8 cellular contexts compared by ENCODE assay signal in genomic region chr11:65779919-65780769, GRCh38. TPM values are rescaled to one million over a fixed set of nuclear protein-coding genes. Genes with fewer than 3 reads are reported as not detected.
DNase-seq lines count a peak whose midpoint lies in the region; ATAC-seq, FAIRE-seq and TF ChIP-seq lines count a peak whose summit lies in the region.

No MANE protein-coding gene starts in this region.

- H3K27me3 ChIP-seq in endothelial cell of umbilical vein (ENCODE audit: control insufficient read depth in 2 of 2, insufficient read depth in 2 of 2, low read length in 2 of 2) = peaks cover 2 to 3% of the 10 kb centered on the region in 2 experiments

- ATAC-seq in GM18868 (IDR thresholded peaks at IDR 0.05; ENCODE audit: unreplicated experiment) (peak; percentile 46), HG03280 (IDR thresholded peaks at IDR 0.05; ENCODE audit: unreplicated experiment) (peak; percentile 55)

- H3K4me2 ChIP-seq in endothelial cell of umbilical vein (ENCODE audit: insufficient read depth, low read length) = peak overlapping the region; percentile 78

- H3K36me3 ChIP-seq in endothelial cell of umbilical vein (ENCODE audit: control insufficient read depth in 2 of 2, extremely low read depth in 1 of 2, insufficient read depth in 2 of 2, low read length in 2 of 2) = peaks cover 12 to 14% of the 10 kb centered on the region in 2 experiments

- no peaks in the 10 kb centered on the region for H3K9me3 ChIP-seq in endothelial cell of umbilical vein (replicated peaks; ENCODE audit: control insufficient read depth, insufficient read depth, low read length)

- no peaks in the 10 kb centered on the region for H3K9me1 ChIP-seq in endothelial cell of umbilical vein (replicated peaks; ENCODE audit: control insufficient read depth, extremely low read depth, insufficient read depth, low read length)

- no peak for TF ChIP-seq POLR2A in endothelial cell of umbilical vein (IDR thresholded peaks at IDR 0.05; ENCODE audit: low read depth, low read length)

- dilution Hi-C loops in endothelial cell of umbilical vein (cut with MboI; ENCODE audit: extremely low pct_ligation_motif_present, low sequenced_read_pairs) = no loop called here

- peak; percentile 78 for FAIRE-seq in endothelial cell of umbilical vein (lab: Jason Lieb, UNC)

- H3K79me2 ChIP-seq in endothelial cell of umbilical vein (ENCODE audit: control insufficient read depth, insufficient read depth, low read length) = peaks cover 24% of the 10 kb centered on the region

- intact Hi-C loops in endothelial cell of umbilical vein (cut with micrococcal nuclease) = loop anchor here (1.0 to 2.0 kb wide), 3 partner anchors 38 to 209 kb away; partner anchors contain the start of gene CFL1

- H3K4me1 ChIP-seq in endothelial cell of umbilical vein (ENCODE audit: control insufficient read depth, extremely low read depth, insufficient read depth, low read length) = peaks cover 5% of the 10 kb centered on the region

- H3K27ac ChIP-seq in endothelial cell of umbilical vein (ENCODE audit: insufficient read depth, low read depth, low read length) = peak overlapping the region; percentile 81

- TF ChIP-seq CTCF in AG09309 (IDR thresholded peaks at IDR 0.05; ENCODE audit: control insufficient read depth, insufficient read depth, low read depth, low read length, missing control alignments) = peak; percentile 86
- TF ChIP-seq CTCF in endothelial cell of umbilical vein (IDR thresholded peaks at IDR 0.05; ENCODE audit: extremely low read depth in 1 of 2, insufficient read depth in 1 of 2, low read depth in 1 of 2, low read length in 2 of 2) = peak; percentile 96 to 99

- BruUV-seq in endothelial cell of umbilical vein (replicated peaks; lab: Mats Ljungman, UMichigan) = TSS peak; percentile 13

- peak overlapping the region; percentile 94 for H2AFZ ChIP-seq in endothelial cell of umbilical vein (ENCODE audit: low read depth, low read length)

- H3K4me3 ChIP-seq in AG09309 (ENCODE audit: control insufficient read depth, low read depth, low read length) (peak overlapping the region; percentile 96), endothelial cell of umbilical vein (replicated peaks in 1 of 3; ENCODE audit: insufficient read depth in 1 of 3, low read depth in 1 of 3, low read length in 3 of 3) (peak overlapping the region; percentile 55 to 74 (median 73))

- CTCF ChIA-PET in endothelial cell of umbilical vein (lab: Charles Lee) = interaction anchor here (0.5 to 4.1 kb wide), 64 partner anchors 9 to 353 kb away, joined by 3 to 109 read pairs (median 5); partner anchors contain the start of genes BANF1, CCDC85B, EFEMP2 and EIF1AD

- H3K9ac ChIP-seq in endothelial cell of umbilical vein (replicated peaks; ENCODE audit: extremely low read depth, insufficient read depth, low read length) = peak overlapping the region; percentile 91

- POLR2A ChIA-PET in endothelial cell of umbilical vein (lab: Charles Lee) = interaction anchor here (0.6 to 1.2 kb wide), 3 partner anchors 59 to 80 kb away, joined by 3 to 5 read pairs (median 4); partner anchors contain the start of genes MUS81 and RNASEH2C

- no peak for DNase-seq in AG09309 (ENCODE audit: low read depth)
- DNase-seq in NOMO-1 treated with dmso at 0.1 percent for 144 hours (lab: John Stamatoyannopoulos, UW; ENCODE audit: unreplicated experiment) = peak; percentile 86
- DNase-seq in activated CD8-positive, alpha-beta memory T cell treated with anti-CD3 and anti-CD28 coated beads, Interleukin-2, amount 50 U/mL, for 4 hours = peak; percentile 72
- peak; percentile 85 for DNase-seq in endothelial cell of umbilical vein (ENCODE audit: low read depth, low spot score)
- peak; percentile 59 for DNase-seq in midbrain (lab: John Stamatoyannopoulos, UW)
- peak; percentile 76 to 78 for DNase-seq in stimulated activated CD8-positive, alpha-beta memory T cell treated with anti-CD3 and anti-CD28 coated beads, Interleukin-15, amount 100 ng/mL, for 48 hours (ENCODE audit: low read depth in 2 of 2)

- no peaks in the 10 kb centered on the region for H4K20me1 ChIP-seq in endothelial cell of umbilical vein (replicated peaks; ENCODE audit: control insufficient read depth, extremely low read depth, insufficient read depth, low read length)

TF ChIP-seq in endothelial cell of umbilical vein, 7 proteins besides CTCF, POLR2A, EP300 and RAD21:
- no peak for TF ChIP-seq JUN (IDR thresholded peaks at IDR 0.05; ENCODE audit: borderline replicate concordance, insufficient read depth, insufficient read length, low read depth)
- no peak for TF ChIP-seq EZH2 (IDR thresholded peaks at IDR 0.05; ENCODE audit: borderline replicate concordance, low read depth, low read length, severe bottlenecking)
- TF ChIP-seq GATA2 (IDR thresholded peaks at IDR 0.05; ENCODE audit: insufficient read depth, insufficient read length, low read depth, low read length) = no peak
- TF ChIP-seq FOS (IDR thresholded peaks at IDR 0.05; ENCODE audit: borderline replicate concordance, insufficient read depth, low read length) = no peak
- peak; percentile 35 for TF ChIP-seq POLR2AphosphoS5 (IDR thresholded peaks at IDR 0.05; ENCODE audit: insufficient read depth, low read depth, low read length)
- no peak for TF ChIP-seq MAX (IDR thresholded peaks at IDR 0.05; ENCODE audit: insufficient read depth, insufficient read length)

RNA-seq across cellular contexts. Expression of gene AP5B1, which starts 0.6 kb away (rescaled TPM):
- total RNA-seq in endothelial cell of umbilical vein = 15.3 and 15.5 TPM in 2 replicates
- 9.2 and 13.0 TPM in 2 replicates for polyA plus RNA-seq in endothelial cell of umbilical vein
- polyA plus RNA-seq in endothelial cell of umbilical vein (2011; cell fraction: cytosol; rRNA removed) = 5.2 and 7.3 TPM in 2 replicates
- polyA plus RNA-seq in endothelial cell of umbilical vein (2011; cell fraction: nucleus; rRNA removed) = 7.8 and 8.5 TPM in 2 replicates
- polyA plus RNA-seq in endothelial cell of umbilical vein (2012) = 7.0 and 9.4 TPM in 2 replicates
- 10.6 and 11.9 TPM in 2 replicates for polyA minus RNA-seq in endothelial cell of umbilical vein
- 22.0 TPM for polyA minus RNA-seq in endothelial cell of umbilical vein (2011; cell fraction: cytosol; rRNA and poly(A)+ RNA removed)
- 7.5 and 7.9 TPM in 2 replicates for polyA minus RNA-seq in endothelial cell of umbilical vein (2011; cell fraction: nucleus; rRNA and poly(A)+ RNA removed)

RNA-seq across cellular contexts. Expression of gene OVOL1, which starts 6.7 kb away (rescaled TPM):
- not detected in 2 replicates for total RNA-seq in endothelial cell of umbilical vein
- not detected in 2 replicates for polyA plus RNA-seq in endothelial cell of umbilical vein
- not detected in 2 replicates for polyA plus RNA-seq in endothelial cell of umbilical vein (2011; cell fraction: cytosol; rRNA removed)
- polyA plus RNA-seq in endothelial cell of umbilical vein (2011; cell fraction: nucleus; rRNA removed) = not detected in 2 replicates
- not detected in 2 replicates for polyA plus RNA-seq in endothelial cell of umbilical vein (2012)
- polyA minus RNA-seq in endothelial cell of umbilical vein = not detected in 2 replicates
- not detected for polyA minus RNA-seq in endothelial cell of umbilical vein (2011; cell fraction: cytosol; rRNA and poly(A)+ RNA removed)
- polyA minus RNA-seq in endothelial cell of umbilical vein (2011; cell fraction: nucleus; rRNA and poly(A)+ RNA removed) = not detected in 2 replicates

RNA-seq across cellular contexts. Expression of gene SNX32, which starts 53.6 kb away (rescaled TPM):
- total RNA-seq in endothelial cell of umbilical vein = 1.0 TPM in 1 of 2 replicates, not detected in the other
- polyA plus RNA-seq in endothelial cell of umbilical vein = 0.19 and 0.29 TPM in 2 replicates
- polyA plus RNA-seq in endothelial cell of umbilical vein (2011; cell fraction: cytosol; rRNA removed) = 0.05 and 0.13 TPM in 2 replicates
- polyA plus RNA-seq in endothelial cell of umbilical vein (2011; cell fraction: nucleus; rRNA removed) = 1.3 and 1.9 TPM in 2 replicates
- 1.6 and 2.5 TPM in 2 replicates for polyA plus RNA-seq in endothelial cell of umbilical vein (2012)
- polyA minus RNA-seq in endothelial cell of umbilical vein = 0.17 and 0.66 TPM in 2 replicates
- not detected for polyA minus RNA-seq in endothelial cell of umbilical vein (2011; cell fraction: cytosol; rRNA and poly(A)+ RNA removed)
- polyA minus RNA-seq in endothelial cell of umbilical vein (2011; cell fraction: nucleus; rRNA and poly(A)+ RNA removed) = 0.14 and 0.67 TPM in 2 replicates

RNA-seq across cellular contexts. Expression of gene RNASEH2C, which starts 59.5 kb away (rescaled TPM):
- total RNA-seq in endothelial cell of umbilical vein = 46.4 and 62.0 TPM in 2 replicates
- 110 and 113 TPM in 2 replicates for polyA plus RNA-seq in endothelial cell of umbilical vein
- 57.1 and 72.8 TPM in 2 replicates for polyA plus RNA-seq in endothelial cell of umbilical vein (2011; cell fraction: cytosol; rRNA removed)
- 51.1 and 56.5 TPM in 2 replicates for polyA plus RNA-seq in endothelial cell of umbilical vein (2011; cell fraction: nucleus; rRNA removed)
- 34.9 and 40.6 TPM in 2 replicates for polyA plus RNA-seq in endothelial cell of umbilical vein (2012)
- polyA minus RNA-seq in endothelial cell of umbilical vein = 11.2 and 12.8 TPM in 2 replicates
- polyA minus RNA-seq in endothelial cell of umbilical vein (2011; cell fraction: cytosol; rRNA and poly(A)+ RNA removed) = 66.3 TPM
- polyA minus RNA-seq in endothelial cell of umbilical vein (2011; cell fraction: nucleus; rRNA and poly(A)+ RNA removed) = 12.2 and 13.6 TPM in 2 replicates
